18 cellular contexts compared by ENCODE assay signal in the genomic region with DNA sequence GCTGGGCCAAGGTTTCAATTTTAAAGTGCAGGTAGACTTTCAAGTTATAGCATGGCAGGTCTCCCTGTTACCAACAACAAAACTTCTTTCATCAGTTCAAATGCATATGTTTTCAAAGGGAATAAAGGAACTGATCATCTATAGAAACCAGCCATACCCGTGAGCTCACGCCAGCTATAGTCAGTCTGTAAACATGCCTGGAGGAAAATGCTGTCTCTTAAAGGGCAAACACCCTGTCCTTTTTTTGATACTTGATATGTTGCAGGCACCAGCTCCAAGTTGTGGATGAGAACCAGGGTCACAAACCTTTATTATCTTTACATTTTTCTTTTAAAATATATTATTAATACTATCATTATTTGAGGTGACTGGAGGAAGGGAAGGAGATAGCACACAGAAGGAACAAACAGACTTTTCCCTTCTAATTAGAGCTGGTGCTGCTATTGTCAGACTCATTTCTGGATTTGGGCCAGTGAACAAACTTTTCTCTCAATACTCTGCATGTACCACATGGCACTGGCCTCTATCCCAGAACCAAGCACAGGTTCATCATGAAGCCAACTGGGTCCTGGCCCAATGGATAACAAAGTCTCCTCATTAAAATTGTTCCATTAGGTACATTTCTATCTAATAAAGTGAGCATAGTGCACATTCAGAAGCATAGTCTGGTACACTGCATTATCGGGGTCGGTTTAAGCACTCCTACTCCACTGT.
DNase-seq lines count a peak whose midpoint lies in the region; ATAC-seq, FAIRE-seq and TF ChIP-seq lines count a peak whose summit lies in the region.
"Had no signal": no experiment of that assay in that cellular context is flagged by ENCODE, and none has a peak within 500 bp of the region (broad histone marks: within the 10 kb centered on the region; RNA-seq: fewer than 3 reads in every experiment).

No MANE protein-coding gene starts in this region.

- H3K4me3 ChIP-seq in pancreas = no peak overlapping the region
- H3K4me3 ChIP-seq: BLaER1 treated with 17β-estradiol and CSF1 and Interleukin-3, amounts not matched to agents 10 nM and 100 nM had no signal

- ATAC-seq in left cardiac atrium (peak; percentile 62 to 83), pancreas (peak; percentile 57 to 78 (median 67)), SK-N-SH treated with all-trans-retinoic acid at 6 μM for 48 hours (no peak)
- ATAC-seq: HepG2 had no signal

- no peaks in the 10 kb centered on the region for H3K9me3 ChIP-seq in pancreas
- H3K9me3 ChIP-seq: BLaER1 treated with 17β-estradiol and CSF1 and Interleukin-3, amounts not matched to agents 10 nM and 100 nM had no signal

- no peaks in the 10 kb centered on the region for H3K27me3 ChIP-seq in pancreas
- H3K27me3 ChIP-seq: BLaER1 treated with 17β-estradiol and CSF1 and Interleukin-3, amounts not matched to agents 10 nM and 100 nM had no signal

- WGBS in pancreas, 2 donors = 53 to 54% methylated on average over 4 of the region's 4 CpGs

- H3K36me3 ChIP-seq in pancreas = no peaks in the 10 kb centered on the region
- H3K36me3 ChIP-seq: BLaER1 treated with 17β-estradiol and CSF1 and Interleukin-3, amounts not matched to agents 10 nM and 100 nM had no signal

- peak overlapping the region in 2 of 4 donors; percentile 10 to 39 for H3K27ac ChIP-seq in pancreas
- H3K27ac ChIP-seq: BLaER1 treated with 17β-estradiol and CSF1 and Interleukin-3, amounts not matched to agents 10 nM and 100 nM had no signal

- DNase-seq in Ammon's horn (ENCODE audit: low spot score) (peak; percentile 74), astrocyte of the hippocampus (ENCODE audit: low read depth, low spot score) (peak; percentile 48), left cardiac atrium (peak; percentile 25), pancreas (peak in 3 of 6 donors; percentile 22 to 34 (median 29)), SW 1271 (lab: John Stamatoyannopoulos, UW) (no peak), MV-4-11 (lab: John Stamatoyannopoulos, UW) (no peak), HUDEP-2 (lab: John Stamatoyannopoulos, UW; ENCODE audit: unreplicated experiment in 76 of 76) (no peak)
- DNase-seq: CD8-positive, alpha-beta memory T cell; KG1; NCI-H1048; NCI-H1436 treated with DMSO at 0.1 percent for 48 hours; NCI-H2029 treated with DMSO at 0.1 percent for 48 hours; NCI-H510A treated with DMSO at 0.1 percent for 48 hours had no signal

- FAIRE-seq in pancreas (lab: Jason Lieb, UNC) = no peak
- FAIRE-seq: A204.1, GM12892, HepG2 had no signal

- intact Hi-C loops in left cardiac atrium (cut with DNase I) = no loop called here
- intact Hi-C loops in pancreas (cut with DNase I) = no loop called here

- peaks cover 3 to 16% (median 4%) of the 10 kb centered on the region in 3 donors for H3K4me1 ChIP-seq in pancreas
- H3K4me1 ChIP-seq: BLaER1 treated with 17β-estradiol and CSF1 and Interleukin-3, amounts not matched to agents 10 nM and 100 nM had no signal

- no peak for TF ChIP-seq CTCF in pancreas (IDR thresholded peaks at IDR 0.05)

TF ChIP-seq in SK-N-SH treated with all-trans-retinoic acid at 6 μM for 48 hours, 23 proteins besides CTCF, POLR2A, EP300 and RAD21:
- TF ChIP-seq ZFP30 (CRISPR knock-in tag; IDR thresholded peaks at IDR 0.05) (no peak), OSR1 (CRISPR knock-in tag; IDR thresholded peaks at IDR 0.05) (no peak), ZC3H10 (CRISPR knock-in tag; IDR thresholded peaks at IDR 0.05) (no peak), TOX (CRISPR knock-in tag; IDR thresholded peaks at IDR 0.05; ENCODE audit: borderline replicate concordance) (no peak), ESRRG (CRISPR knock-in tag; IDR thresholded peaks at IDR 0.05) (no peak), ISL1 (CRISPR knock-in tag; IDR thresholded peaks at IDR 0.05) (no peak)

Comparison
In these comparisons a context has a peak if more than half of its experiments do, and no peak if none do; other contexts are left out.
1. DNase-seq: peak in Ammon's horn (single experiment), astrocyte of the hippocampus (single experiment) and left cardiac atrium (single experiment); none in SW 1271 (0 of 2), MV-4-11 (single experiment) and HUDEP-2 (0 of 76).